ENCODE assay signal across 21 cellular contexts in genomic region chr7:138549082-138549481, GRCh38.
DNase-seq lines count a peak whose midpoint lies in the region; ATAC-seq, FAIRE-seq and TF ChIP-seq lines count a peak whose summit lies in the region.
"Had no signal": no experiment of that assay in that cellular context is flagged by ENCODE, and none has a peak within 500 bp of the region (broad histone marks: within the 10 kb centered on the region; RNA-seq: fewer than 3 reads in every experiment).

No MANE protein-coding gene starts in this region.

- TF ChIP-seq EP300 in HepG2 (IDR thresholded peaks at IDR 0.05; ENCODE audit: low read depth in 2 of 2, low read length in 2 of 2), result no peak
- TF ChIP-seq EP300 in HepG2 (CRISPR knock-in tag; IDR thresholded peaks at IDR 0.05; ENCODE audit: borderline replicate concordance), result no peak

- FAIRE-seq in HepG2 (lab: Jason Lieb, UNC), result no peak
- FAIRE-seq: GM12892, HTR-8/SVneo had no signal

- BruUV-seq in HepG2 (replicated peaks; lab: Mats Ljungman, UMichigan), result no TSS peak

- H4K20me1 ChIP-seq in HepG2 (ENCODE audit: insufficient read depth, low read length), result no peaks in the 10 kb centered on the region; the same call in none of the 2 replicates

- ATAC-seq in HepG2 (no peak; the same call in 2 of the 3 replicates), right lobe of liver (no peak), HG03175 (IDR thresholded peaks at IDR 0.05; ENCODE audit: unreplicated experiment) (no peak)
- no peak for ATAC-seq in activated CD8-positive, alpha-beta T cell treated with anti-CD3 and anti-CD28 coated beads, Interleukin-2, amount 10 ng/mL, durations not matched to agents 7 days and 5 days

- CTCF ChIA-PET in HepG2 (lab: Yijun Ruan, JAX; ENCODE audit: low intra/inter-chr PET ratio, low total read pairs), result no interaction called here
- CTCF ChIA-PET in activated CD8-positive, alpha-beta T cell treated with anti-CD3 and anti-CD28 coated beads, Interleukin-2, amount 10 ng/mL, durations not matched to agents 7 days and 5 days (lab: Charles Lee), result interaction anchor here (1.4 kb wide), 1 partner anchor 190 kb away, joined by 5 read pairs; no protein-coding TSS in a partner anchor

- H3K9me3 Mint-ChIP-seq in activated CD8-positive, alpha-beta T cell treated with anti-CD3 and anti-CD28 coated beads, Interleukin-2, amount 10 ng/mL, durations not matched to agents 7 days and 5 days (ENCODE audit: insufficient read depth), result no peaks in the 10 kb centered on the region

- POLR2A ChIA-PET in HepG2 (lab: Yijun Ruan, JAX), result no interaction called here
- POLR2A ChIA-PET in activated CD8-positive, alpha-beta T cell treated with anti-CD3 and anti-CD28 coated beads, Interleukin-2, amount 10 ng/mL, durations not matched to agents 7 days and 5 days (lab: Charles Lee), result no interaction called here

- H3K4me1 Mint-ChIP-seq in activated CD8-positive, alpha-beta T cell treated with anti-CD3 and anti-CD28 coated beads, Interleukin-2, amount 10 ng/mL, durations not matched to agents 7 days and 5 days (ENCODE audit: low read depth), result no peaks in the 10 kb centered on the region

- peaks cover 77% of the 10 kb centered on the region for H3K36me3 Mint-ChIP-seq in activated CD8-positive, alpha-beta T cell treated with anti-CD3 and anti-CD28 coated beads, Interleukin-2, amount 10 ng/mL, durations not matched to agents 7 days and 5 days (ENCODE audit: low read depth)

- no peak overlapping the region for H3K27ac Mint-ChIP-seq in activated CD8-positive, alpha-beta T cell treated with anti-CD3 and anti-CD28 coated beads, Interleukin-2, amount 10 ng/mL, durations not matched to agents 7 days and 5 days

- H3K4me3 Mint-ChIP-seq in activated CD8-positive, alpha-beta T cell treated with anti-CD3 and anti-CD28 coated beads, Interleukin-2, amount 10 ng/mL, durations not matched to agents 7 days and 5 days, result no peak overlapping the region

- peaks cover 24% of the 10 kb centered on the region for H3K79me2 ChIP-seq in HepG2 (ENCODE audit: insufficient read depth, low read length)

- intact Hi-C loops in HepG2 (cut with micrococcal nuclease; ENCODE audit: unreplicated experiment) (no loop called here), right lobe of liver (cut with DNase I) (no loop called here)

- TF ChIP-seq RAD21 in HepG2 (CRISPR knock-in tag; IDR thresholded peaks at IDR 0.05), result no peak

- no peaks in the 10 kb centered on the region for H3K27me3 Mint-ChIP-seq in activated CD8-positive, alpha-beta T cell treated with anti-CD3 and anti-CD28 coated beads, Interleukin-2, amount 10 ng/mL, durations not matched to agents 7 days and 5 days (ENCODE audit: low read depth)

- H3K4me3 ChIP-seq in HepG2 (replicated peaks in 1 of 3; ENCODE audit: insufficient read depth in 1 of 3, low read depth in 2 of 3, low read length in 3 of 3), result no peak overlapping the region
- H3K4me3 ChIP-seq in right lobe of liver, result no peak overlapping the region
- no peak overlapping the region for H3K4me3 ChIP-seq in fibroblast of villous mesenchyme (ENCODE audit: low read depth, low read length)
- H3K4me3 ChIP-seq: HAP-1, SJSA1 had no signal

- in situ Hi-C loops in HepG2 (cut with HindIII; ENCODE audit: extremely low pct_ligation_motif_present, low pct_unique_long_range_greater_than_20kb), result no loop called here

- peak overlapping the region; percentile 28 for H3K27ac ChIP-seq in HepG2 (ENCODE audit: extremely low read length, insufficient read depth, low read length)
- H3K27ac ChIP-seq in right lobe of liver, result no peak overlapping the region
- H3K27ac ChIP-seq: HL-60, SJSA1 had no signal

- TF ChIP-seq POLR2A in HepG2 (IDR thresholded peaks at IDR 0.05; ENCODE audit: insufficient read depth in 1 of 2, low read depth in 2 of 2, low read length in 2 of 2) (no peak), right lobe of liver (IDR thresholded peaks at IDR 0.05) (no peak)

- no peak overlapping the region for H2AFZ ChIP-seq in HepG2 (ENCODE audit: low read length)

- H3K9ac ChIP-seq in HepG2 (ENCODE audit: insufficient read depth, low read depth, low read length), result no peak overlapping the region

- H3K9me3 ChIP-seq in HepG2 (ENCODE audit: low read length), result no peaks in the 10 kb centered on the region
- no peaks in the 10 kb centered on the region for H3K9me3 ChIP-seq in right lobe of liver
- H3K9me3 ChIP-seq: HAP-1, SJSA1 had no signal

- DNase-seq in HepG2 (ENCODE audit: low spot score), result no peak
- DNase-seq in right lobe of liver, result no peak
- peak; percentile 87 for DNase-seq in dermis blood vessel endothelial cell
- peak; percentile 75 for DNase-seq in fibroblast of villous mesenchyme (ENCODE audit: low read depth)
- DNase-seq in renal cortical epithelial cell (ENCODE audit: low read depth), result peak; percentile 88
- no peak for DNase-seq in foreskin melanocyte
- DNase-seq in activated CD8-positive, alpha-beta T cell treated with anti-CD3 and anti-CD28 coated beads, Interleukin-2, amount 10 ng/mL, durations not matched to agents 7 days and 5 days, result no peak
- DNase-seq: COR-L47; DMS153; NCI-H1417 treated with DMSO at 0.1 percent for 48 hours; NCI-H1930; NCI-H2171; NCI-H446 treated with DMSO at 0.1 percent for 48 hours; NK-92 treated with Interleukin-12 subunit alpha and Interleukin-12 subunit beta, amount 100 ng/mL, for 24 hours; RPMI8226 had no signal

- H3K36me3 ChIP-seq in HepG2 (replicated peaks in 1 of 2; ENCODE audit: control insufficient read depth in 1 of 2, insufficient read depth in 2 of 2, low read length in 2 of 2), result peaks cover 24 to 88% of the 10 kb centered on the region in 2 experiments
- H3K36me3 ChIP-seq in right lobe of liver, result peaks cover 0 to 28% (median 19%) of the 10 kb centered on the region in 4 donors

- no peak for TF ChIP-seq CTCF in HepG2 (CRISPR knock-in tag; IDR thresholded peaks at IDR 0.05)
- TF ChIP-seq CTCF in right lobe of liver (IDR thresholded peaks at IDR 0.05), result no peak
- TF ChIP-seq CTCF in fibroblast of villous mesenchyme (IDR thresholded peaks at IDR 0.05; ENCODE audit: insufficient read depth, low read depth, low read length), result no peak

- H3K4me1 ChIP-seq in HepG2 (ENCODE audit: insufficient read depth, low read length), result 0 out of 2 replicates have a peak, but pooled peaks cover 13% of the 10 kb centered on the region
- H3K4me1 ChIP-seq in right lobe of liver, result peaks cover 0 to 8% (median 0%) of the 10 kb centered on the region in 4 donors
- H3K4me1 ChIP-seq: HAP-1, SJSA1 had no signal

- H3K27me3 ChIP-seq in HepG2 (ENCODE audit: control insufficient read depth in 1 of 2, insufficient read depth in 2 of 2, low read length in 2 of 2) (no peaks in the 10 kb centered on the region), right lobe of liver (no peaks in the 10 kb centered on the region)
- H3K27me3 ChIP-seq: SJSA1 had no signal

- WGBS in HepG2 (ENCODE audit: low lambda C conversion rate), result 100% methylated on average over 1 of the region's 1 CpG
- WGBS in right lobe of liver (ENCODE audit: insufficient coverage, low coverage, low lambda C conversion rate, missing lambda C conversion rate), result 57% methylated on average over 1 of the region's 1 CpG

- H3K4me2 ChIP-seq in HepG2 (ENCODE audit: low read depth, low read length), result no peak overlapping the region

TF ChIP-seq in HepG2, 621 proteins besides CTCF, POLR2A, EP300 and RAD21:
- no peak for TF ChIP-seq RELA (CRISPR knock-in tag; IDR thresholded peaks at IDR 0.05)
- no peak for TF ChIP-seq SMAD3 (CRISPR knock-in tag; IDR thresholded peaks at IDR 0.05)
- no peak for TF ChIP-seq CREB3 (CRISPR knock-in tag; IDR thresholded peaks at IDR 0.05)
- no peak for TF ChIP-seq TBX2 (CRISPR knock-in tag; IDR thresholded peaks at IDR 0.05; ENCODE audit: borderline replicate concordance)
- TF ChIP-seq RBM22 (optimal IDR thresholded peaks at IDR 0.05; ENCODE audit: low read length), result peak; percentile 93
- TF ChIP-seq, protein P1, sequence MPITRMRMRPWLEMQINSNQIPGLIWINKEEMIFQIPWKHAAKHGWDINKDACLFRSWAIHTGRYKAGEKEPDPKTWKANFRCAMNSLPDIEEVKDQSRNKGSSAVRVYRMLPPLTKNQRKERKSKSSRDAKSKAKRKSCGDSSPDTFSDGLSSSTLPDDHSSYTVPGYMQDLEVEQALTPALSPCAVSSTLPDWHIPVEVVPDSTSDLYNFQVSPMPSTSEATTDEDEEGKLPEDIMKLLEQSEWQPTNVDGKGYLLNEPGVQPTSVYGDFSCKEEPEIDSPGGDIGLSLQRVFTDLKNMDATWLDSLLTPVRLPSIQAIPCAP (CRISPR knock-in tag; IDR thresholded peaks at IDR 0.05; ENCODE audit: low read depth), result no peak
- TF ChIP-seq, protein P2, sequence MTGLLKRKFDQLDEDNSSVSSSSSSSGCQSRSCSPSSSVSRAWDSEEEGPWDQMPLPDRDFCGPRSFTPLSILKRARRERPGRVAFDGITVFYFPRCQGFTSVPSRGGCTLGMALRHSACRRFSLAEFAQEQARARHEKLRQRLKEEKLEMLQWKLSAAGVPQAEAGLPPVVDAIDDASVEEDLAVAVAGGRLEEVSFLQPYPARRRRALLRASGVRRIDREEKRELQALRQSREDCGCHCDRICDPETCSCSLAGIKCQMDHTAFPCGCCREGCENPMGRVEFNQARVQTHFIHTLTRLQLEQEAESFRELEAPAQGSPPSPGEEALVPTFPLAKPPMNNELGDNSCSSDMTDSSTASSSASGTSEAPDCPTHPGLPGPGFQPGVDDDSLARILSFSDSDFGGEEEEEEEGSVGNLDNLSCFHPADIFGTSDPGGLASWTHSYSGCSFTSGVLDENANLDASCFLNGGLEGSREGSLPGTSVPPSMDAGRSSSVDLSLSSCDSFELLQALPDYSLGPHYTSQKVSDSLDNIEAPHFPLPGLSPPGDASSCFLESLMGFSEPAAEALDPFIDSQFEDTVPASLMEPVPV (CRISPR knock-in tag; IDR thresholded peaks at IDR 0.05), result no peak

Comparison
In these comparisons a context has a peak if more than half of its experiments do, and no peak if none do; other contexts are left out.
1. DNase-seq: peak in dermis blood vessel endothelial cell (single experiment), fibroblast of villous mesenchyme (single experiment) and renal cortical epithelial cell (single experiment); none in HepG2 (single experiment), right lobe of liver (0 of 3), foreskin melanocyte (single experiment) and activated CD8-positive, alpha-beta T cell treated with anti-CD3 and anti-CD28 coated beads, Interleukin-2, amount 10 ng/mL, durations not matched to agents 7 days and 5 days (single experiment).